ENCODE assay signal across 10 cellular contexts in the genomic region with DNA sequence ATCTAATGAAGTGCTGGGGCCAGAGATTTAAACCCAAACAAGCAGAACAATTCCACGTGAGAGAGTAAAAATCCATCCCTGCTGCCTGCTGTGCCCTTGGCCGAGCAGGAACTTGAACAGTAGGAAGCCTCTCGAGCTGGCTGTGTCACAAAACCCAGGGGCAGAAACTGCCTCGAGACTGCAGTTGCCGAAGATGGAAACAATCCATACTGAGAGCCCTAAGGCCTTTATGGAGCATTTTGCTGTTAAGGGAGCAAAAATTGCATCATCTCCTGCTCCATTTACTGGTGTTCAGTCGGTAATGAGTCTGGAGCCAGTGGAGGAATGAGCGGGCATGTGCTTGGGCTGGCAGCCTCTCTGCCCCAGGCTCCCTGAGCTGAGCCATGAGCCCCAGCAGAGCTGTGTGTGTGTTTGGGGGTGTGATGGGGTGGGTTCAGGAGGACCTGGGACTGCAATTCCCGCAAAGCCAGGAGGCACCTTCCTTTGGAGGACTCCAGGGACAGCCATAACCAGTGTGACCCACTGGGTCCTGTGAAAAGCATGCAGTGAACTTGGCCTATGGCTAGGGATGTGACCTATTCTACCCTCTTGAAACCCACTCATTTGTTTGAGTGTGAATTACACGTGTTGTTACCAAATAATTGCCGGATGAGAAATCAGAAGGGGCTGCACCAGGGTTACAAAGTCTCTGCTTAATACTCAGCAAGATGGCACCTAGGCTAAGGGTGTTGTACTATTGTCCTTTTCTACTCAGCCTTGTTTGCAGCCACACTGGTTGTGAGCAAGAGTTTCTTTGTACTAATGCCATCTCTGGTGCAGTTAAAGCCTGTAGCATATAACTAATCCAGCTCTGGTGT. TPM values are rescaled to one million over a fixed set of nuclear protein-coding genes. Genes with fewer than 3 reads are reported as not detected.
DNase-seq lines count a peak whose midpoint lies in the region; ATAC-seq lines count a peak whose summit lies in the region.
"Had no signal": no experiment of that assay in that cellular context is flagged by ENCODE, and none has a peak within 500 bp of the region (broad histone marks: within the 10 kb centered on the region; RNA-seq: fewer than 3 reads in every experiment).

No MANE protein-coding gene starts in this region.

- no peaks in the 10 kb centered on the region for H3K36me3 Mint-ChIP-seq in natural killer cell treated with Interleukin-12 subunit alpha and Interleukin-12 subunit beta and Interleukin-15 and Interleukin-18, amount 100 ng/mL, for 72 hours

- H3K27me3 Mint-ChIP-seq in natural killer cell treated with Interleukin-12 subunit alpha and Interleukin-12 subunit beta and Interleukin-15 and Interleukin-18, amount 100 ng/mL, for 72 hours = peaks cover 47 to 58% of the 10 kb centered on the region in 2 donors

- in situ Hi-C loops in GM23248 (cut with MboI) = no loop called here

- H3K27ac ChIP-seq in GM23248 = no peak overlapping the region

- H3K4me2 ChIP-seq in GM23248 (ENCODE audit: unreplicated experiment) = no peak overlapping the region

- H3K4me3 Mint-ChIP-seq in natural killer cell treated with Interleukin-12 subunit alpha and Interleukin-12 subunit beta and Interleukin-15 and Interleukin-18, amount 100 ng/mL, for 72 hours = peak overlapping the region; percentile 58
- H3K4me3 Mint-ChIP-seq: nephron progenitor cell had no signal

- no peak overlapping the region for H3K9ac ChIP-seq in GM23248

- H3K79me2 ChIP-seq in GM23248 (ENCODE audit: insufficient read depth) = no peaks in the 10 kb centered on the region

- no peaks in the 10 kb centered on the region for H4K20me1 ChIP-seq in GM23248 (ENCODE audit: insufficient read depth)

- 79 to 80% methylated on average over 10 of the region's 10 CpGs for WGBS in GM23248 (ENCODE audit: low coverage in 1 of 2, low lambda C conversion rate in 2 of 2, missing lambda C conversion rate in 2 of 2), 2 experiments

- no peaks in the 10 kb centered on the region for H3K9me3 Mint-ChIP-seq in natural killer cell treated with Interleukin-12 subunit alpha and Interleukin-12 subunit beta and Interleukin-15 and Interleukin-18, amount 100 ng/mL, for 72 hours
- H3K9me3 Mint-ChIP-seq: activated T-cell treated with anti-CD3 and anti-CD28 coated beads, Interleukin-2, amount 50 U/mL, for 4 hours; nephron progenitor cell had no signal

- DNase-seq in GM23248 (no peak), NCI-H2081 treated with DMSO at 0.1 percent for 48 hours (lab: John Stamatoyannopoulos, UW) (peak; percentile 38), astrocyte of the hippocampus (ENCODE audit: low read depth, low spot score) (peak; percentile 35), left lobe of liver (ENCODE audit: low spot score) (no peak), OCI-M2 (lab: John Stamatoyannopoulos, UW; ENCODE audit: unreplicated experiment) (no peak), OCI-M1 (lab: John Stamatoyannopoulos, UW) (no peak)
- DNase-seq in natural killer cell treated with Interleukin-12 subunit alpha and Interleukin-12 subunit beta and Interleukin-15 and Interleukin-18, amount 100 ng/mL, for 72 hours (ENCODE audit: low spot score) = no peak
- DNase-seq: nephron progenitor cell had no signal

- H3F3A ChIP-seq in GM23248 (ENCODE audit: insufficient read depth) = no peaks in the 10 kb centered on the region

- H3K4me1 ChIP-seq in GM23248 (ENCODE audit: insufficient read depth) = no peaks in the 10 kb centered on the region

- no peak overlapping the region for H3K4me3 ChIP-seq in GM23248

- no peak overlapping the region for H3K27ac Mint-ChIP-seq in natural killer cell treated with Interleukin-12 subunit alpha and Interleukin-12 subunit beta and Interleukin-15 and Interleukin-18, amount 100 ng/mL, for 72 hours
- H3K27ac Mint-ChIP-seq: nephron progenitor cell had no signal

- H3K4me1 Mint-ChIP-seq in natural killer cell treated with Interleukin-12 subunit alpha and Interleukin-12 subunit beta and Interleukin-15 and Interleukin-18, amount 100 ng/mL, for 72 hours (ENCODE audit: low read depth in 2 of 2) = peaks cover 22 to 23% of the 10 kb centered on the region in 2 donors

- H2AFZ ChIP-seq in GM23248 = peak overlapping the region; percentile 17; the same call in 1 of the 2 replicates

- no peak for ATAC-seq in natural killer cell treated with Interleukin-12 subunit alpha and Interleukin-12 subunit beta and Interleukin-15 and Interleukin-18, amount 100 ng/mL, for 72 hours
- ATAC-seq in GM18909 (IDR thresholded peaks at IDR 0.05; ENCODE audit: poor library complexity, unreplicated experiment) (no peak), left lobe of liver (no peak)

- H3K27me3 ChIP-seq in GM23248 (replicated peaks; ENCODE audit: insufficient read depth) = no peaks in the 10 kb centered on the region

- H3K36me3 ChIP-seq in GM23248 (ENCODE audit: low read depth) = no peaks in the 10 kb centered on the region

- H3K9me3 ChIP-seq in GM23248 (ENCODE audit: low read depth) = no peaks in the 10 kb centered on the region

- H3K9me2 ChIP-seq in GM23248 (ENCODE audit: insufficient read depth) = no peaks in the 10 kb centered on the region

RNA-seq across cellular contexts. Expression of a gene that starts 58.4 kb away (rescaled TPM):
- total RNA-seq in GM23248 (2014; rRNA removed; shearing (Covaris generic)) = 2.6 and 3.3 TPM in 2 replicates
- 2.8 and 3.6 TPM in 2 replicates for polyA plus RNA-seq in GM23248 (2016; fragmentation: Nextera tagmentation; extraction: Ambion mirVana)
- total RNA-seq in natural killer cell treated with Interleukin-12 subunit alpha and Interleukin-12 subunit beta and Interleukin-15 and Interleukin-18, amount 100 ng/mL, for 72 hours = not detected
- 7.7 TPM for total RNA-seq in left lobe of liver

Comparison
In these comparisons a context has a peak if more than half of its experiments do, and no peak if none do; other contexts are left out.
1. DNase-seq: peak in NCI-H2081 treated with DMSO at 0.1 percent for 48 hours (single experiment) and astrocyte of the hippocampus (single experiment); none in GM23248 (single experiment), natural killer cell treated with Interleukin-12 subunit alpha and Interleukin-12 subunit beta and Interleukin-15 and Interleukin-18, amount 100 ng/mL, for 72 hours (single experiment), left lobe of liver (single experiment), OCI-M2 (single experiment) and OCI-M1 (single experiment).